In the genomic region with DNA sequence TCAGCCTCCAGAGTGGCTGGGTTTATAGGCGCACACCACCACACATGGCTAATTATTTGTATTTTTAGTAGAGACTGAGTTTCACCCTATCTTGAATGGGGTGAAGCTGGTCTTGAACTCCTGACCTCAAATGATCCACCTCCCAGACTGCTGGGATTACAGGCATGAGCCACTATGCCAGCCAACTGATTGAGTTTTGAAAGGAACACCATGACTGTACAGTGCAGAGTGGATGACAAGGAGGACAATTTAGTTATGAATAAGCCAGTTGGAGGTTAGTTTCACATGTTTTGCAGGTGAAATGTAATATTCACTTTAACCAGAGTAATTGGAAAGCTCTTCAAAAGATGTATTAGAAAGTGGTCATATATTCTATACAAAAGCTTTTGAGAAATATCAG, we compare ENCODE assay signal across 15 cellular contexts.
"Had no signal": no experiment of that assay in that cellular context is flagged by ENCODE, and none has a peak within 500 bp of the region (broad histone marks: within the 10 kb centered on the region; RNA-seq: fewer than 3 reads in every experiment).

No MANE protein-coding gene starts in this region.

- DNase-seq: activated naive CD8-positive, alpha-beta T cell treated with anti-CD3 and anti-CD28 coated beads for 36 hours; amygdala; body of pancreas; effector CD8-positive, alpha-beta T cell; hippocampal formation; kidney; left lung; naive thymus-derived CD8-positive, alpha-beta T cell; thyroid gland; uterus had no signal

- H3K4me3 Mint-ChIP-seq: activated naive CD8-positive, alpha-beta T cell treated with anti-CD3 and anti-CD28 coated beads for 36 hours; activated T-helper 1 cell treated with anti-CD3 and anti-CD28 coated beads, Interleukin-12 subunit alpha, Interleukin-12 subunit beta, Interleukin-2, Interleukin-4 antibody, amounts not matched to agents 30 ng/mL and 10 ng/mL and 1 ng/mL, durations not matched to agents 14 hours and 24 hours and 36 hours; central memory CD8-positive, alpha-beta T cell; naive thymus-derived CD8-positive, alpha-beta T cell; stimulated activated memory B cell treated with anti-CD40 and anti-IgM and Interleukin-4, amounts not matched to agents 10 μg/mL and 1 μg/mL and 100 μg/mL, for 72 hours had no signal

- H3K36me3 Mint-ChIP-seq: activated naive CD8-positive, alpha-beta T cell treated with anti-CD3 and anti-CD28 coated beads for 36 hours; naive thymus-derived CD8-positive, alpha-beta T cell; stimulated activated memory B cell treated with anti-CD40 and anti-IgM and Interleukin-4, amounts not matched to agents 10 μg/mL and 1 μg/mL and 100 μg/mL, for 72 hours had no signal

- H3K27me3 ChIP-seq: body of pancreas, left lung, neutrophil, thyroid gland, uterus had no signal

- H3K4me1 Mint-ChIP-seq: activated naive CD8-positive, alpha-beta T cell treated with anti-CD3 and anti-CD28 coated beads for 36 hours; central memory CD8-positive, alpha-beta T cell; naive thymus-derived CD8-positive, alpha-beta T cell; stimulated activated memory B cell treated with anti-CD40 and anti-IgM and Interleukin-4, amounts not matched to agents 10 μg/mL and 1 μg/mL and 100 μg/mL, for 72 hours had no signal

- H3K27me3 Mint-ChIP-seq: activated naive CD8-positive, alpha-beta T cell treated with anti-CD3 and anti-CD28 coated beads for 36 hours; central memory CD8-positive, alpha-beta T cell; naive thymus-derived CD8-positive, alpha-beta T cell; stimulated activated memory B cell treated with anti-CD40 and anti-IgM and Interleukin-4, amounts not matched to agents 10 μg/mL and 1 μg/mL and 100 μg/mL, for 72 hours had no signal

- H3K4me1 ChIP-seq: body of pancreas, left lung, thyroid gland, uterus had no signal

- H3K27ac Mint-ChIP-seq: activated naive CD8-positive, alpha-beta T cell treated with anti-CD3 and anti-CD28 coated beads for 36 hours; activated T-helper 1 cell treated with anti-CD3 and anti-CD28 coated beads, Interleukin-12 subunit alpha, Interleukin-12 subunit beta, Interleukin-2, Interleukin-4 antibody, amounts not matched to agents 30 ng/mL and 10 ng/mL and 1 ng/mL, durations not matched to agents 14 hours and 24 hours and 36 hours; naive thymus-derived CD8-positive, alpha-beta T cell; stimulated activated memory B cell treated with anti-CD40 and anti-IgM and Interleukin-4, amounts not matched to agents 10 μg/mL and 1 μg/mL and 100 μg/mL, for 72 hours had no signal

- H3K27ac ChIP-seq: body of pancreas, left lung, neutrophil, thyroid gland, uterus had no signal

- H3K4me3 ChIP-seq: body of pancreas, left lung, thyroid gland, uterus had no signal

- H3K36me3 ChIP-seq: left lung, neutrophil, thyroid gland, uterus had no signal

- H3K9me3 ChIP-seq: body of pancreas, thyroid gland, uterus had no signal

- ATAC-seq: activated CD4-positive, CD25-positive, alpha-beta regulatory T cell treated with anti-CD3 and anti-CD28 coated beads, Interleukin-2, amount 50 U/mL, for 24 hours; body of pancreas; left lung; naive thymus-derived CD8-positive, alpha-beta T cell; stimulated activated memory B cell treated with anti-CD40 and anti-IgM and Interleukin-4, amounts not matched to agents 10 μg/mL and 1 μg/mL and 100 μg/mL, for 72 hours had no signal

- H3K9me3 Mint-ChIP-seq: activated naive CD8-positive, alpha-beta T cell treated with anti-CD3 and anti-CD28 coated beads for 36 hours; activated T-helper 1 cell treated with anti-CD3 and anti-CD28 coated beads, Interleukin-12 subunit alpha, Interleukin-12 subunit beta, Interleukin-2, Interleukin-4 antibody, amounts not matched to agents 30 ng/mL and 10 ng/mL and 1 ng/mL, durations not matched to agents 14 hours and 24 hours and 36 hours had no signal
